Comparison of ENCODE assay signal across 10 cellular contexts in genomic region chr13:55777612-55778011, GRCh38.
"Had no signal": no experiment of that assay in that cellular context is flagged by ENCODE, and none has a peak within 500 bp of the region (broad histone marks: within the 10 kb centered on the region; RNA-seq: fewer than 3 reads in every experiment).

No MANE protein-coding gene starts in this region.

- H3K9ac ChIP-seq: GM23248 had no signal

- H3K4me3 Mint-ChIP-seq: GM23338, H9, HFFc6 had no signal

- H3K27ac ChIP-seq: GM23248 had no signal

- H3K27ac Mint-ChIP-seq: GM23338, HFFc6 had no signal

- ATAC-seq: GM23338, HCT116 had no signal

- DNase-seq: GM23248, GOT3, H7, H9, HCEC 1CT, HFFc6 had no signal

- H3K9me3 ChIP-seq: HAP-1 had no signal

- FAIRE-seq: H54 had no signal

- H2AFZ ChIP-seq: GM23248, GM23338 had no signal

- H3K36me3 ChIP-seq: HAP-1 had no signal

- H3K9me3 Mint-ChIP-seq: GM23338, H9 had no signal

- H3K4me1 ChIP-seq: HAP-1 had no signal

- H3K4me3 ChIP-seq: GM23248, GM23338, HAP-1 had no signal

- H3K4me2 ChIP-seq: GM23338 had no signal
